Comparison of ENCODE assay signal across 8 cellular contexts in the genomic region with DNA sequence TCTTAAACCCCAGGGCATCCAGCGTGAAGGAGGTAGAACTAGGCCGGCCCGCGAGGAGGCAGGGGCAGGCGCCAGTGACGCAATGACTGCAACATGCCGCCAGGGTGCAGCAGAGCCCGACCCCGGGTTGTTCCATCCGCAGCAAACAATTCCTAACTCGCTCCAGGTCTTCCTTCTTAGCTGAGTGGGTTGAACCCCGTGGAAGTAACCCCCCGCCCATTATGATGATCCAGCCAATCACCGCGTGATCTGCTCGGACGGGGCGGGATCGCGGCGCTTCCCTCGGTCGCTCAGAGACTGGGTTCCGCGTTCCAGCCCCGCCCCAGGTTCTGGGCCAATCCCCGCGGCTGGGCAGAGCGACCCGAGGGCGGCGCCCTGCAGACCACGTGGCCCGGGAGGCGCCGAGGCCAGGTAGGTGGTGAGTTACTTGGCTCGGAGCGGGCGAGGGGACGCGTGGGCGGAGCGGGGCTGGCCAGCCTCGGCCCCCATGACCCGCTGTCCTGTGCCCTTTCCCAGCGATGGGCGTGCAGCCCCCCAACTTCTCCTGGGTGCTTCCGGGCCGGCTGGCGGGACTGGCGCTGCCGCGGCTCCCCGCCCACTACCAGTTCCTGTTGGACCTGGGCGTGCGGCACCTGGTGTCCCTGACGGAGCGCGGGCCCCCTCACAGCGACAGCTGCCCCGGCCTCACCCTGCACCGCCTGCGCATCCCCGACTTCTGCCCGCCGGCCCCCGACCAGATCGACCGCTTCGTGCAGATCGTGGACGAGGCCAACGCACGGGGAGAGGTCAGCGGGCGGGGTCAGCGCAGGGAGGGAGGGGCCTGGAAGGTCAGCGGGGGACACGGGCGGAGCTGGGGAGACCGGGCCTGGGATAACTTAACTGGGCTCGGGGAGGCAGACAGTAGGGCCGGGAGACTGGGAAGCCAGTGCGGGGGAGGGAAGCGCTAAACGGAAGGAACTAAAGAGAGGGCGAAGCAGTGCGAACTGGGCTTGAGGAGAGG. TPM values are rescaled to one million over a fixed set of nuclear protein-coding genes. Genes with fewer than 3 reads are reported as not detected.
DNase-seq lines count a peak whose midpoint lies in the region; ATAC-seq and TF ChIP-seq lines count a peak whose summit lies in the region.

A gene (plus strand): TSS at position 380 of the 1,000 bp plus-strand sequence. CDS start 139 bp downstream, at position 519.

- no peak within 1 kb of the TSS for H3K9ac ChIP-seq in DND-41 (ENCODE audit: low read depth, low read length)
- no peak within 1 kb of the TSS for H3K9ac ChIP-seq in Karpas-422 (ENCODE audit: low read length)
- peak within 1 kb of the TSS; percentile 43 for H3K9ac ChIP-seq in fibroblast of lung (ENCODE audit: insufficient read depth, low read length)

- DNase-seq in DND-41 (peak; percentile 33), Karpas-422 (peak; percentile 62), RKO (ENCODE audit: low spot score) (peak; percentile 97), fibroblast of lung (ENCODE audit: low read depth in 2 of 2) (peak; percentile 97)
- DNase-seq in activated T-helper 2 cell treated with anti-CD3 and anti-CD28 coated beads, Interferon-gamma antibody, Interleukin-2, Interleukin-4, amounts not matched to agents 10 μg/mL and 5 μg/mL and 100 μg/mL, durations not matched to agents 14 hours and 24 hours and 36 hours (ENCODE audit: low spot score) = peak; percentile 96
- DNase-seq in naive thymus-derived CD8-positive, alpha-beta T cell = peak; percentile 91 to 96 (median 95)
- DNase-seq in stimulated activated naive CD4-positive, alpha-beta T cell (lab: John Stamatoyannopoulos, UW) = peak; percentile 93 to 95 (median 94)

- ATAC-seq in DND-41 (ENCODE audit: insufficient read depth, low read depth) (peak; percentile 64; the same call in 2 of the 3 replicates), GM21737 (IDR thresholded peaks at IDR 0.05; ENCODE audit: unreplicated experiment) (peak; percentile 97)
- ATAC-seq in naive thymus-derived CD8-positive, alpha-beta T cell = peak; percentile 97

- H3K79me2 ChIP-seq in DND-41 (ENCODE audit: insufficient read depth, low read length) = no peaks in the 10 kb centered on the region
- H3K79me2 ChIP-seq in Karpas-422 (ENCODE audit: low read length) = no peaks in the 10 kb centered on the region
- H3K79me2 ChIP-seq in fibroblast of lung (ENCODE audit: control insufficient read depth, insufficient read depth, low read length) = no peaks in the 10 kb centered on the region

- H3K36me3 ChIP-seq in DND-41 (ENCODE audit: insufficient read depth, low read length) = no peaks in the 10 kb centered on the region
- no peaks in the 10 kb centered on the region for H3K36me3 ChIP-seq in Karpas-422 (ENCODE audit: insufficient read depth, low read length)
- H3K36me3 ChIP-seq in fibroblast of lung (ENCODE audit: control insufficient read depth, insufficient read depth, low read length) = no peaks in the 10 kb centered on the region

- POLR2A ChIA-PET in naive thymus-derived CD8-positive, alpha-beta T cell (lab: Charles Lee) = interaction anchor here (1.0 to 2.2 kb wide), 2 partner anchors 144 to 145 kb away, joined by 4 to 6 read pairs; a partner anchor contains a TSS

- H2AFZ ChIP-seq in DND-41 (ENCODE audit: low read depth, low read length) (no peak within 1 kb of the TSS), Karpas-422 (ENCODE audit: low read length) (no peak within 1 kb of the TSS), fibroblast of lung (ENCODE audit: low read length) (peak within 1 kb of the TSS; percentile 90)

- H3K4me2 ChIP-seq in DND-41 (ENCODE audit: insufficient read depth, low read length) (no peak within 1 kb of the TSS), Karpas-422 (ENCODE audit: low read depth, low read length, poor library complexity, severe bottlenecking) (no peak within 1 kb of the TSS), fibroblast of lung (ENCODE audit: extremely low read depth, insufficient read depth, low read length) (peak within 1 kb of the TSS; percentile 80)

- peak within 1 kb of the TSS; percentile 39 for H3K27ac Mint-ChIP-seq in activated T-helper 2 cell treated with anti-CD3 and anti-CD28 coated beads, Interferon-gamma antibody, Interleukin-2, Interleukin-4, amounts not matched to agents 10 μg/mL and 5 μg/mL and 100 μg/mL, durations not matched to agents 14 hours and 24 hours and 36 hours
- H3K27ac Mint-ChIP-seq in naive thymus-derived CD8-positive, alpha-beta T cell = peak within 1 kb of the TSS; percentile 72 to 95 (median 90)

- H4K20me1 ChIP-seq in DND-41 (ENCODE audit: insufficient read depth, low read length) (no peaks in the 10 kb centered on the region), Karpas-422 (ENCODE audit: insufficient read depth, low read depth, low read length) (no peaks in the 10 kb centered on the region), fibroblast of lung (ENCODE audit: control insufficient read depth, extremely low read depth, insufficient read depth, low read length) (no peaks in the 10 kb centered on the region)

- H3K4me1 ChIP-seq in DND-41 (ENCODE audit: insufficient read depth, low read length) (no peaks in the 10 kb centered on the region), Karpas-422 (ENCODE audit: low read length) (no peaks in the 10 kb centered on the region), fibroblast of lung (ENCODE audit: control insufficient read depth, extremely low read depth, insufficient read depth, low read length) (no peaks in the 10 kb centered on the region)

- H3K9me3 ChIP-seq in DND-41 (ENCODE audit: insufficient read depth, low read length, severe bottlenecking) (no peaks in the 10 kb centered on the region), Karpas-422 (ENCODE audit: low read length) (no peaks in the 10 kb centered on the region), fibroblast of lung (ENCODE audit: control insufficient read depth, insufficient read depth, low read depth, low read length) (no peaks in the 10 kb centered on the region)

- H3K36me3 Mint-ChIP-seq in activated T-helper 2 cell treated with anti-CD3 and anti-CD28 coated beads, Interferon-gamma antibody, Interleukin-2, Interleukin-4, amounts not matched to agents 10 μg/mL and 5 μg/mL and 100 μg/mL, durations not matched to agents 14 hours and 24 hours and 36 hours (ENCODE audit: low read depth) = no peaks in the 10 kb centered on the region
- no peaks in the 10 kb centered on the region for H3K36me3 Mint-ChIP-seq in naive thymus-derived CD8-positive, alpha-beta T cell

- no peaks in the 10 kb centered on the region for H3K9me3 Mint-ChIP-seq in activated T-helper 2 cell treated with anti-CD3 and anti-CD28 coated beads, Interferon-gamma antibody, Interleukin-2, Interleukin-4, amounts not matched to agents 10 μg/mL and 5 μg/mL and 100 μg/mL, durations not matched to agents 14 hours and 24 hours and 36 hours
- no peaks in the 10 kb centered on the region for H3K9me3 Mint-ChIP-seq in naive thymus-derived CD8-positive, alpha-beta T cell

- no peaks in the 10 kb centered on the region for H3K27me3 ChIP-seq in DND-41 (ENCODE audit: insufficient read depth, low read length, poor library complexity)
- H3K27me3 ChIP-seq in Karpas-422 (ENCODE audit: low read length) = no peaks in the 10 kb centered on the region
- H3K27me3 ChIP-seq in fibroblast of lung (ENCODE audit: control insufficient read depth, insufficient read depth, low read length) = no peaks in the 10 kb centered on the region

- H3K27ac ChIP-seq in DND-41 (ENCODE audit: low read length) = no peak within 1 kb of the TSS
- H3K27ac ChIP-seq in Karpas-422 (ENCODE audit: low read length) = no peak within 1 kb of the TSS
- H3K27ac ChIP-seq in fibroblast of lung (ENCODE audit: insufficient read depth, low read length) = no peak within 1 kb of the TSS

- H3K4me1 Mint-ChIP-seq in activated T-helper 2 cell treated with anti-CD3 and anti-CD28 coated beads, Interferon-gamma antibody, Interleukin-2, Interleukin-4, amounts not matched to agents 10 μg/mL and 5 μg/mL and 100 μg/mL, durations not matched to agents 14 hours and 24 hours and 36 hours (ENCODE audit: low read depth) = peaks cover 7% of the 10 kb centered on the region
- H3K4me1 Mint-ChIP-seq in naive thymus-derived CD8-positive, alpha-beta T cell = peaks cover 11 to 44% (median 34%) of the 10 kb centered on the region in 4 donors

- no peak within 1 kb of the TSS for H3K4me3 ChIP-seq in DND-41 (ENCODE audit: low read depth in 1 of 2, low read length in 2 of 2)
- no peak within 1 kb of the TSS for H3K4me3 ChIP-seq in Karpas-422 (ENCODE audit: low read length)
- peak within 1 kb of the TSS; percentile 56 to 83 (median 62) for H3K4me3 ChIP-seq in fibroblast of lung (replicated peaks in 1 of 4; ENCODE audit: control extremely low read depth in 1 of 4, insufficient read depth in 1 of 4, low read depth in 3 of 4, low read length in 4 of 4)

- H3K4me3 Mint-ChIP-seq in activated T-helper 2 cell treated with anti-CD3 and anti-CD28 coated beads, Interferon-gamma antibody, Interleukin-2, Interleukin-4, amounts not matched to agents 10 μg/mL and 5 μg/mL and 100 μg/mL, durations not matched to agents 14 hours and 24 hours and 36 hours (ENCODE audit: low read depth) = peak within 1 kb of the TSS; percentile 73
- peak within 1 kb of the TSS; percentile 82 to 92 (median 87) for H3K4me3 Mint-ChIP-seq in naive thymus-derived CD8-positive, alpha-beta T cell

- intact Hi-C loops in activated T-helper 2 cell treated with anti-CD3 and anti-CD28 coated beads, Interferon-gamma antibody, Interleukin-2, Interleukin-4, amounts not matched to agents 10 μg/mL and 5 μg/mL and 100 μg/mL, durations not matched to agents 14 hours and 24 hours and 36 hours (cut with micrococcal nuclease) = loop anchor here (1.0 to 5.0 kb wide), 5 partner anchors 41 to 251 kb away; a partner anchor contains a TSS

- TF ChIP-seq CTCF in DND-41 (IDR thresholded peaks at IDR 0.05; ENCODE audit: borderline replicate concordance, extremely low read depth, low read length, poor library complexity, severe bottlenecking) = peak; percentile 72
- peak; percentile 85 to 93 for TF ChIP-seq CTCF in fibroblast of lung (conservative IDR thresholded peaks at IDR 0.05 in 1 of 2, IDR thresholded peaks at IDR 0.05 in 1 of 2; ENCODE audit: low read depth in 1 of 2, low read length in 2 of 2)

- peaks cover 18% of the 10 kb centered on the region for H3K27me3 Mint-ChIP-seq in activated T-helper 2 cell treated with anti-CD3 and anti-CD28 coated beads, Interferon-gamma antibody, Interleukin-2, Interleukin-4, amounts not matched to agents 10 μg/mL and 5 μg/mL and 100 μg/mL, durations not matched to agents 14 hours and 24 hours and 36 hours (ENCODE audit: low read depth)
- peaks cover 0 to 2% (median 0%) of the 10 kb centered on the region in 5 donors for H3K27me3 Mint-ChIP-seq in naive thymus-derived CD8-positive, alpha-beta T cell

- H3K9me2 ChIP-seq in Karpas-422 (replicated peaks; ENCODE audit: insufficient read depth, low read length) = no peaks in the 10 kb centered on the region

RNA-seq across cellular contexts. Expression of the gene that starts here (rescaled TPM):
- not detected in 2 replicates for total RNA-seq in Karpas-422 (2014; rRNA removed; shearing (Covaris generic); ENCODE audit: low replicate concordance)
- 26.2 and 32.6 TPM in 2 replicates for total RNA-seq in activated T-helper 2 cell treated with anti-CD3 and anti-CD28 coated beads, Interferon-gamma antibody, Interleukin-2, Interleukin-4, amounts not matched to agents 10 μg/mL and 5 μg/mL and 100 μg/mL, durations not matched to agents 14 hours and 24 hours and 36 hours
- total RNA-seq in fibroblast of lung = 11.6 and 21.6 TPM in 2 replicates
- 4.7 and 7.5 TPM in 2 replicates for polyA plus RNA-seq in fibroblast of lung
- polyA plus RNA-seq in fibroblast of lung (2012) = 11.0 and 18.2 TPM in 2 replicates
- 1.7 and 3.9 TPM in 2 replicates for polyA minus RNA-seq in fibroblast of lung (ENCODE audit: low replicate concordance)
- total RNA-seq in naive thymus-derived CD8-positive, alpha-beta T cell = 10 to 100 TPM; 13.0 to 15.6 TPM
- polyA plus RNA-seq in naive thymus-derived CD8-positive, alpha-beta T cell = 10 to 100 TPM; 50.0 to 57.7 (median 54.3) TPM

Comparison
In these comparisons a context has a peak if more than half of its experiments do, and no peak if none do; other contexts are left out.
1. RNA of the gene that starts here (total RNA-seq): 26.2 to 32.6 TPM in activated T-helper 2 cell treated with anti-CD3 and anti-CD28 coated beads, Interferon-gamma antibody, Interleukin-2, Interleukin-4, amounts not matched to agents 10 μg/mL and 5 μg/mL and 100 μg/mL, durations not matched to agents 14 hours and 24 hours and 36 hours, 13.0 to 15.6 TPM in naive thymus-derived CD8-positive, alpha-beta T cell and 11.6 to 21.6 TPM in fibroblast of lung; not detected in Karpas-422; every median in the first group is over 10 times any median in the second.
2. Peak in DNase-seq in Karpas-422; RNA of the gene not detected or under 1 TPM.
3. DNase-seq: peak in every context shown above with its lines; median percentile 97 in RKO; 97 in fibroblast of lung; 96 in activated T-helper 2 cell treated with anti-CD3 and anti-CD28 coated beads, Interferon-gamma antibody, Interleukin-2, Interleukin-4, amounts not matched to agents 10 μg/mL and 5 μg/mL and 100 μg/mL, durations not matched to agents 14 hours and 24 hours and 36 hours; 95 in naive thymus-derived CD8-positive, alpha-beta T cell; 94 in stimulated activated naive CD4-positive, alpha-beta T cell; 62 in Karpas-422; 33 in DND-41.
4. H3K4me3 ChIP-seq: peak in fibroblast of lung (4 of 4); none in DND-41 (0 of 2) and Karpas-422 (single experiment).
5. Peak in every context shown above with its lines, with median percentiles within 50 percentile points of each other: ATAC-seq.